In the genomic region with DNA sequence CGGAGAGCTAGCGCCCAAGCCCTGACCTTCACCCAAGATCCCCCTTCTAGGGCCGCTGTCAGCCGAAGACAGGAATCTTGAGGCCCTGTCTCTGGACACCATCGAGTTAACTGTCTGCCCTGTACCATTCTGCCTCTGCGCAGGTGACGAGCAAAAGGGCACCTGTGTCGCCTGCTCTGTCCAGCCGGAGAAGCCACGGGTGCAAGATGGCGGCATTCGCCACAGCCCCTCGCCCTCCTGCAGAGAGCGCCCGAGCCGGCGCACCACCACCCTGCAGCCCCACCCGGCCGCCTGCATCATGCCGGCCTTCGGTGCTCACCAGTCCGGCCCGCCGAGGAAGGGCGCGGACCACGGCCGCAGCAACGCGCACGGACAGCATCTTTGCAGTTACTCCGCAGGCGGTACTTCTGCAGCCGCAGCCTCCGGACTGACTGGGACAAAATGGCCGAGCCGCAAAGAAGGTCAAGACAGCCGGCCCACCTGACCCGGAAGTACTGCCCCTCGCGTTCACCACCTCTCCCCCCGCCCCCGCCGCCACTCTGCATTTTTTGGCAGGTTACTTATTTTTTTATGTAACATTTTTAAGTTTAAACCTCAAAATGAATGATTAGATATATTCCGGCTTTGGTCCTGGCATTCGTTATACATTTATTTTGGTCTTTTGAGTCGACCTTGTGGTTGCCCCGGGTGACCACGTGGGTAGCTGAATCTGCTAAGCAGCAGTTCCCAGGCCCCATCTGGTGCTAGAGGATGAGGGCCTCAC, we compare ENCODE assay signal across 1 cellular context.
TF ChIP-seq lines count a peak whose summit lies in the region.

ATP5F1A (minus strand) TSS at position 444 of the 763 bp plus-strand sequence; CDS start at position 379, 65 bp downstream.

TF ChIP-seq in HepG2, 621 proteins besides CTCF, POLR2A, EP300 and RAD21 (continued from another document and continues in another):
- TF ChIP-seq MNT (IDR thresholded peaks at IDR 0.05) (peak; percentile 76), ZNF224 (CRISPR knock-in tag; IDR thresholded peaks at IDR 0.05) (no peak), RARA (CRISPR knock-in tag; IDR thresholded peaks at IDR 0.05) (no peak; the same call in none of the 2 replicates), KDM2A (CRISPR knock-in tag; IDR thresholded peaks at IDR 0.05; ENCODE audit: borderline replicate concordance, low read depth) (peak; percentile 86; the same call in 1 of the 2 replicates), TBX2 (CRISPR knock-in tag; IDR thresholded peaks at IDR 0.05; ENCODE audit: borderline replicate concordance) (peak; percentile 82), ZSCAN12 (CRISPR knock-in tag; IDR thresholded peaks at IDR 0.05) (no peak), ZNF207 (IDR thresholded peaks at IDR 0.05; ENCODE audit: borderline replicate concordance) (no peak), ZMYM4 (CRISPR knock-in tag; IDR thresholded peaks at IDR 0.05) (peak; percentile 82; the same call in 1 of the 2 replicates), ZNF749 (CRISPR knock-in tag; IDR thresholded peaks at IDR 0.05; ENCODE audit: borderline replicate concordance) (peak; percentile 54; the same call in 1 of the 2 replicates), ISL2 (CRISPR knock-in tag; IDR thresholded peaks at IDR 0.05) (peak; percentile 50), ZNF331 (CRISPR knock-in tag; IDR thresholded peaks at IDR 0.05) (peak; percentile 39; the same call in 1 of the 2 replicates), ZMAT3 (CRISPR knock-in tag; conservative IDR thresholded peaks at IDR 0.05) (peak; percentile 89), FOXK1 (CRISPR knock-in tag; IDR thresholded peaks at IDR 0.05; ENCODE audit: borderline replicate concordance, low read depth) (0 out of 2 replicates have a peak, but pooled peaks have one; percentile 42), MED1 (CRISPR knock-in tag; IDR thresholded peaks at IDR 0.05) (peak; percentile 58), NPAS2 (CRISPR knock-in tag; IDR thresholded peaks at IDR 0.05; ENCODE audit: borderline replicate concordance) (no peak), DNMT1 (CRISPR knock-in tag; IDR thresholded peaks at IDR 0.05) (0 out of 2 replicates have a peak, but pooled peaks have one; percentile 21), NFRKB (IDR thresholded peaks at IDR 0.05) (peak; percentile 89), IRX3 (CRISPR knock-in tag; IDR thresholded peaks at IDR 0.05; ENCODE audit: borderline replicate concordance, low read depth) (peak; percentile 65; the same call in 1 of the 2 replicates), MXD4 (CRISPR knock-in tag; IDR thresholded peaks at IDR 0.05) (peak; percentile 74), ZBTB42 (CRISPR knock-in tag; IDR thresholded peaks at IDR 0.05) (0 out of 2 replicates have a peak, but pooled peaks have one; percentile 25), ZNF788 (CRISPR knock-in tag; IDR thresholded peaks at IDR 0.05; ENCODE audit: borderline replicate concordance) (peak; percentile 88; the same call in 1 of the 2 replicates), ZNF557 (CRISPR knock-in tag; IDR thresholded peaks at IDR 0.05) (no peak), TEAD3 (CRISPR knock-in tag; optimal IDR thresholded peaks at IDR 0.05; ENCODE audit: borderline replicate concordance) (peak; percentile 20), ZNF441 (CRISPR knock-in tag; IDR thresholded peaks at IDR 0.05; ENCODE audit: borderline replicate concordance) (peak; percentile 41), NONO (IDR thresholded peaks at IDR 0.05) (no peak), NONO (CRISPR knock-in tag; conservative IDR thresholded peaks at IDR 0.05) (peak; percentile 87), POGZ (CRISPR knock-in tag; IDR thresholded peaks at IDR 0.05) (peak; percentile 78), ZFX (CRISPR knock-in tag; IDR thresholded peaks at IDR 0.05; ENCODE audit: low read depth) (peak; percentile 93), PHF20 (CRISPR knock-in tag; IDR thresholded peaks at IDR 0.05) (peak; percentile 84), HOXA3 (CRISPR knock-in tag; IDR thresholded peaks at IDR 0.05) (peak; percentile 97), HOXD1 (CRISPR knock-in tag; IDR thresholded peaks at IDR 0.05) (peak; percentile 81; the same call in 1 of the 2 replicates), RBFOX2 (IDR thresholded peaks at IDR 0.05; ENCODE audit: low read depth, low read length) (peak; percentile 98), DR1 (CRISPR knock-in tag; IDR thresholded peaks at IDR 0.05) (peak; percentile 70), MEF2D (CRISPR knock-in tag; IDR thresholded peaks at IDR 0.05) (0 out of 2 replicates have a peak, but pooled peaks have one; percentile 22), ZNF383 (CRISPR knock-in tag; IDR thresholded peaks at IDR 0.05; ENCODE audit: borderline replicate concordance) (no peak), ZNF281 (CRISPR knock-in tag; IDR thresholded peaks at IDR 0.05; ENCODE audit: borderline replicate concordance) (no peak; the same call in 1 of the 2 replicates), SP4 (CRISPR knock-in tag; IDR thresholded peaks at IDR 0.05) (peak; percentile 50; the same call in 1 of the 2 replicates), SMAD3 (CRISPR knock-in tag; IDR thresholded peaks at IDR 0.05) (peak; percentile 3; the same call in 1 of the 2 replicates), ZNF883 (CRISPR knock-in tag; IDR thresholded peaks at IDR 0.05; ENCODE audit: not compliant biosample characterization) (peak; percentile 88), ZNF564 (CRISPR knock-in tag; IDR thresholded peaks at IDR 0.05) (0 out of 2 replicates have a peak, but pooled peaks have one; percentile 42), ZNF253 (CRISPR knock-in tag; IDR thresholded peaks at IDR 0.05; ENCODE audit: borderline replicate concordance) (0 out of 2 replicates have a peak, but pooled peaks have one; percentile 50), ZNF597 (CRISPR knock-in tag; IDR thresholded peaks at IDR 0.05) (0 out of 2 replicates have a peak, but pooled peaks have one; percentile 10), SOX13 (IDR thresholded peaks at IDR 0.05) (no peak), SOX13 (CRISPR knock-in tag; conservative IDR thresholded peaks at IDR 0.05 in 1 of 2, IDR thresholded peaks at IDR 0.05 in 1 of 2) (peak in 1 of 2 experiments; percentile 26; a peak in 1 of 4 replicates)
- TF ChIP-seq, protein P1, sequence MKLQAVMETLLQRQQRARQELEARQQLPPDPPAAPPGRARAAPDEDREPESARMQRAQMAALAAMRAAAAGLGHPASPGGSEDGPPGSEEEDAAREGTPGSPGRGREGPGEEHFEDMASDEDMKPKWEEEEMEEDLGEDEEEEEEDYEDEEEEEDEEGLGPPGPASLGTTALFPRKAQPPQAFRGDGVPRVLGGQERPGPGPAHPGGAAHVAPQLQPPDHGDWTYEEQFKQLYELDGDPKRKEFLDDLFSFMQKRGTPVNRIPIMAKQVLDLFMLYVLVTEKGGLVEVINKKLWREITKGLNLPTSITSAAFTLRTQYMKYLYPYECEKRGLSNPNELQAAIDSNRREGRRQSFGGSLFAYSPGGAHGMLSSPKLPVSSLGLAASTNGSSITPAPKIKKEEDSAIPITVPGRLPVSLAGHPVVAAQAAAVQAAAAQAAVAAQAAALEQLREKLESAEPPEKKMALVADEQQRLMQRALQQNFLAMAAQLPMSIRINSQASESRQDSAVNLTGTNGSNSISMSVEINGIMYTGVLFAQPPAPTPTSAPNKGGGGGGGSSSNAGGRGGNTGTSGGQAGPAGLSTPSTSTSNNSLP (IDR thresholded peaks at IDR 0.05; ENCODE audit: low read depth, low read length): no peak
- TF ChIP-seq, protein P2, sequence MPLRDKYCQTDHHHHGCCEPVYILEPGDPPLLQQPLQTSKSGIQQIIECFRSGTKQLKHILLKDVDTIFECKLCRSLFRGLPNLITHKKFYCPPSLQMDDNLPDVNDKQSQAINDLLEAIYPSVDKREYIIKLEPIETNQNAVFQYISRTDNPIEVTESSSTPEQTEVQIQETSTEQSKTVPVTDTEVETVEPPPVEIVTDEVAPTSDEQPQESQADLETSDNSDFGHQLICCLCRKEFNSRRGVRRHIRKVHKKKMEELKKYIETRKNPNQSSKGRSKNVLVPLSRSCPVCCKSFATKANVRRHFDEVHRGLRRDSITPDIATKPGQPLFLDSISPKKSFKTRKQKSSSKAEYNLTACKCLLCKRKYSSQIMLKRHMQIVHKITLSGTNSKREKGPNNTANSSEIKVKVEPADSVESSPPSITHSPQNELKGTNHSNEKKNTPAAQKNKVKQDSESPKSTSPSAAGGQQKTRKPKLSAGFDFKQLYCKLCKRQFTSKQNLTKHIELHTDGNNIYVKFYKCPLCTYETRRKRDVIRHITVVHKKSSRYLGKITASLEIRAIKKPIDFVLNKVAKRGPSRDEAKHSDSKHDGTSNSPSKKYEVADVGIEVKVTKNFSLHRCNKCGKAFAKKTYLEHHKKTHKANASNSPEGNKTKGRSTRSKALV (CRISPR knock-in tag; IDR thresholded peaks at IDR 0.05): 0 out of 2 replicates have a peak, but pooled peaks have one; percentile 67
- TF ChIP-seq, protein P3, sequence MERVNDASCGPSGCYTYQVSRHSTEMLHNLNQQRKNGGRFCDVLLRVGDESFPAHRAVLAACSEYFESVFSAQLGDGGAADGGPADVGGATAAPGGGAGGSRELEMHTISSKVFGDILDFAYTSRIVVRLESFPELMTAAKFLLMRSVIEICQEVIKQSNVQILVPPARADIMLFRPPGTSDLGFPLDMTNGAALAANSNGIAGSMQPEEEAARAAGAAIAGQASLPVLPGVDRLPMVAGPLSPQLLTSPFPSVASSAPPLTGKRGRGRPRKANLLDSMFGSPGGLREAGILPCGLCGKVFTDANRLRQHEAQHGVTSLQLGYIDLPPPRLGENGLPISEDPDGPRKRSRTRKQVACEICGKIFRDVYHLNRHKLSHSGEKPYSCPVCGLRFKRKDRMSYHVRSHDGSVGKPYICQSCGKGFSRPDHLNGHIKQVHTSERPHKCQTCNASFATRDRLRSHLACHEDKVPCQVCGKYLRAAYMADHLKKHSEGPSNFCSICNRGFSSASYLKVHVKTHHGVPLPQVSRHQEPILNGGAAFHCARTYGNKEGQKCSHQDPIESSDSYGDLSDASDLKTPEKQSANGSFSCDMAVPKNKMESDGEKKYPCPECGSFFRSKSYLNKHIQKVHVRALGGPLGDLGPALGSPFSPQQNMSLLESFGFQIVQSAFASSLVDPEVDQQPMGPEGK (CRISPR knock-in tag; IDR thresholded peaks at IDR 0.05): peak; percentile 69; the same call in 1 of the 2 replicates
- TF ChIP-seq, protein P4, sequence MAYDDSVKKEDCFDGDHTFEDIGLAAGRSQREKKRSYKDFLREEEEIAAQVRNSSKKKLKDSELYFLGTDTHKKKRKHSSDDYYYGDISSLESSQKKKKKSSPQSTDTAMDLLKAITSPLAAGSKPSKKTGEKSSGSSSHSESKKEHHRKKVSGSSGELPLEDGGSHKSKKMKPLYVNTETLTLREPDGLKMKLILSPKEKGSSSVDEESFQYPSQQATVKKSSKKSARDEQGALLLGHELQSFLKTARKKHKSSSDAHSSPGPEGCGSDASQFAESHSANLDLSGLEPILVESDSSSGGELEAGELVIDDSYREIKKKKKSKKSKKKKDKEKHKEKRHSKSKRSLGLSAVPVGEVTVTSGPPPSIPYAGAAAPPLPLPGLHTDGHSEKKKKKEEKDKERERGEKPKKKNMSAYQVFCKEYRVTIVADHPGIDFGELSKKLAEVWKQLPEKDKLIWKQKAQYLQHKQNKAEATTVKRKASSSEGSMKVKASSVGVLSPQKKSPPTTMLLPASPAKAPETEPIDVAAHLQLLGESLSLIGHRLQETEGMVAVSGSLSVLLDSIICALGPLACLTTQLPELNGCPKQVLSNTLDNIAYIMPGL (CRISPR knock-in tag; IDR thresholded peaks at IDR 0.05; ENCODE audit: borderline replicate concordance in 1 of 2, low read depth in 1 of 2): peak; percentile 49 to 87; a peak in 3 of 4 replicates
